15 cellular contexts compared by ENCODE assay signal in genomic region chr1:241229216-241229615, GRCh38.
DNase-seq lines count a peak whose midpoint lies in the region; TF ChIP-seq lines count a peak whose summit lies in the region.
"Had no signal": no experiment of that assay in that cellular context is flagged by ENCODE, and none has a peak within 500 bp of the region (broad histone marks: within the 10 kb centered on the region; RNA-seq: fewer than 3 reads in every experiment).

No MANE protein-coding gene starts in this region.

- H3K36me3 Mint-ChIP-seq in nephron (ENCODE audit: low read depth): no peaks in the 10 kb centered on the region
- H3K36me3 Mint-ChIP-seq: activated naive CD8-positive, alpha-beta T cell treated with anti-CD3 and anti-CD28 coated beads, Interleukin-2, amount 10 ng/mL, durations not matched to agents 7 days and 5 days; neural progenitor cell had no signal

- DNase-seq in Ammon's horn (ENCODE audit: low spot score): peak; percentile 54
- peak; percentile 19 for DNase-seq in NCI-H1105 (lab: John Stamatoyannopoulos, UW)
- peak; percentile 6 to 62 for DNase-seq in dermis microvascular lymphatic vessel endothelial cell (ENCODE audit: low read depth in 2 of 2)
- no peak for DNase-seq in effector CD8-positive, alpha-beta T cell (lab: John Stamatoyannopoulos, UW)
- DNase-seq in HK-2 (ENCODE audit: unreplicated experiment): no peak
- no peak for DNase-seq in SW480 (ENCODE audit: low spot score)
- DNase-seq in NCI-H146 treated with DMSO at 0.1 percent for 48 hours (lab: John Stamatoyannopoulos, UW; ENCODE audit: unreplicated experiment): no peak
- DNase-seq: activated CD4-positive, alpha-beta T cell treated with anti-CD3 and anti-CD28 coated beads, Interleukin-2, amount 50 U/mL, for 1 hour; activated naive CD8-positive, alpha-beta T cell treated with anti-CD3 and anti-CD28 coated beads, Interleukin-2, amount 10 ng/mL, durations not matched to agents 7 days and 5 days; gastrocnemius medialis; SJCRH30; T-helper 9 cell; upper lobe of right lung had no signal

- H3K4me3 Mint-ChIP-seq in nephron: peak overlapping the region in 2 of 3 experiments; percentile 12 to 52
- H3K4me3 Mint-ChIP-seq: activated naive CD8-positive, alpha-beta T cell treated with anti-CD3 and anti-CD28 coated beads, Interleukin-2, amount 10 ng/mL, durations not matched to agents 7 days and 5 days; neural progenitor cell had no signal

- no peaks in the 10 kb centered on the region for H3K9me3 Mint-ChIP-seq in nephron
- H3K9me3 Mint-ChIP-seq: neural progenitor cell had no signal

- H3K27ac Mint-ChIP-seq in nephron: peak overlapping the region in 1 of 3 experiments; percentile 32
- H3K27ac Mint-ChIP-seq: activated naive CD8-positive, alpha-beta T cell treated with anti-CD3 and anti-CD28 coated beads, Interleukin-2, amount 10 ng/mL, durations not matched to agents 7 days and 5 days; neural progenitor cell had no signal

- no peak for TF ChIP-seq CTCF in nephron (IDR thresholded peaks at IDR 0.05; ENCODE audit: unreplicated experiment in 3 of 3)

- peaks cover 5% of the 10 kb centered on the region for H3K27me3 Mint-ChIP-seq in nephron (ENCODE audit: low read depth)
- H3K27me3 Mint-ChIP-seq: activated naive CD8-positive, alpha-beta T cell treated with anti-CD3 and anti-CD28 coated beads, Interleukin-2, amount 10 ng/mL, durations not matched to agents 7 days and 5 days had no signal

- peaks cover 12% of the 10 kb centered on the region for H3K4me1 Mint-ChIP-seq in nephron
- H3K4me1 Mint-ChIP-seq: activated naive CD8-positive, alpha-beta T cell treated with anti-CD3 and anti-CD28 coated beads, Interleukin-2, amount 10 ng/mL, durations not matched to agents 7 days and 5 days; neural progenitor cell had no signal

Comparison
In these comparisons a context has a peak if more than half of its experiments do, and no peak if none do; other contexts are left out.
1. DNase-seq: peak in Ammon's horn (single experiment), NCI-H1105 (single experiment) and dermis microvascular lymphatic vessel endothelial cell (2 of 2); none in effector CD8-positive, alpha-beta T cell (single experiment), HK-2 (single experiment), SW480 (single experiment) and NCI-H146 treated with DMSO at 0.1 percent for 48 hours (single experiment).